ENCODE assay signal across 8 cellular contexts in the genomic region with DNA sequence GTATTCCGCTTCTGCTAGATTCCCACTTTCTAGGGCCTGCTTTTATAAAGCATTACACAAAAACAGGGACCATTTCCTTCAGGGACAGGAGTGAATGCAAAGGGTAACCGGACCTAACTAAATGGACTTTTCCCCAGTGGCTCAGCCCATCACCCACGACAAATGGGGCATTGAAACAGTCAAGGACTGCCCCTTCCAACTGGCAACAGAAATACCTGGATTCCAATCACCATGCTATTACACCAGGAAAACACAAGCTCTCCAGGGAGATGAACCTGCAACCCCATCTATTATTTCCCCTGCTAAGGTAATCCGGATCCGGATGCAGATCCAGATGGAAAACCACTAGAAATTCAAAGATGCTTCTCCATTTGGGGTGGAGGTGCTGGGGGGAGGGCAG. TPM values are rescaled to one million over a fixed set of nuclear protein-coding genes. Genes with fewer than 3 reads are reported as not detected.
DNase-seq lines count a peak whose midpoint lies in the region; ATAC-seq and TF ChIP-seq lines count a peak whose summit lies in the region.

No MANE protein-coding gene starts in this region.

- H3K4me2 ChIP-seq in DND-41 (ENCODE audit: insufficient read depth, low read length): peak overlapping the region; percentile 87

- ATAC-seq in DND-41 (ENCODE audit: insufficient read depth, low read depth): no peak

- H3K27ac ChIP-seq in DND-41 (ENCODE audit: low read length) (peak overlapping the region; percentile 92), thyroid gland (peak overlapping the region in 1 of 3 donors; percentile 80)

- TF ChIP-seq CTCF in DND-41 (IDR thresholded peaks at IDR 0.05; ENCODE audit: borderline replicate concordance, extremely low read depth, low read length, poor library complexity, severe bottlenecking) (no peak), thyroid gland (IDR thresholded peaks at IDR 0.05) (no peak)

- H3K36me3 ChIP-seq in DND-41 (ENCODE audit: insufficient read depth, low read length) (peaks cover 43% of the 10 kb centered on the region), MG63 (peaks cover 33% of the 10 kb centered on the region), neuron (ENCODE audit: insufficient read depth, low read length) (peaks cover 4% of the 10 kb centered on the region), thyroid gland (no peaks in the 10 kb centered on the region)

- H3K79me2 ChIP-seq in DND-41 (ENCODE audit: insufficient read depth, low read length): peaks cover 95% of the 10 kb centered on the region

- peaks cover 7% of the 10 kb centered on the region; the same call in 1 of the 2 replicates for H4K20me1 ChIP-seq in DND-41 (ENCODE audit: insufficient read depth, low read length)

- TF ChIP-seq POLR2A in thyroid gland (IDR thresholded peaks at IDR 0.05): no peak

- peak overlapping the region; percentile 72 for H3K9ac ChIP-seq in DND-41 (ENCODE audit: low read depth, low read length)

- intact Hi-C loops in thyroid gland (cut with DNase I): no loop called here

- H2AFZ ChIP-seq in DND-41 (ENCODE audit: low read depth, low read length) (peak overlapping the region; percentile 77), neuron (ENCODE audit: low read depth, low read length) (peak overlapping the region; percentile 60)

- H3K4me1 ChIP-seq in DND-41 (ENCODE audit: insufficient read depth, low read length) (peaks cover 75% of the 10 kb centered on the region), neuron (ENCODE audit: insufficient read depth, low read length) (peaks cover 33% of the 10 kb centered on the region), thyroid gland (peaks cover 11 to 23% of the 10 kb centered on the region in 2 donors)

- no peak for DNase-seq in DND-41
- no peak for DNase-seq in MG63
- DNase-seq in dermis blood vessel endothelial cell: peak; percentile 35
- no peak for DNase-seq in superior temporal gyrus (ENCODE audit: extremely low spot score)
- no peak for DNase-seq in NK-92 (lab: John Stamatoyannopoulos, UW; ENCODE audit: unreplicated experiment)
- DNase-seq in anterior cingulate cortex (lab: John Stamatoyannopoulos, UW): no peak
- DNase-seq in thyroid gland: no peak

- H3K27me3 ChIP-seq in DND-41 (ENCODE audit: insufficient read depth, low read length, poor library complexity) (no peaks in the 10 kb centered on the region), MG63 (no peaks in the 10 kb centered on the region), neuron (ENCODE audit: insufficient read depth, low read length) (no peaks in the 10 kb centered on the region), thyroid gland (no peaks in the 10 kb centered on the region)

- 27 to 29% methylated on average over 5 of the region's 5 CpGs for WGBS in thyroid gland, 2 donors

- H3K4me3 ChIP-seq in DND-41 (ENCODE audit: low read depth in 1 of 2, low read length in 2 of 2) (peak overlapping the region; percentile 87 to 91), MG63 (peak overlapping the region; percentile 99), neuron (ENCODE audit: low read length) (peak overlapping the region; percentile 83), thyroid gland (replicated peaks in 1 of 3) (peak overlapping the region in 1 of 3 donors; percentile 93)

- H3K9me3 ChIP-seq in DND-41 (ENCODE audit: insufficient read depth, low read length, severe bottlenecking): no peaks in the 10 kb centered on the region
- no peaks in the 10 kb centered on the region for H3K9me3 ChIP-seq in MG63
- H3K9me3 ChIP-seq in neuron (ENCODE audit: low read length): no peaks in the 10 kb centered on the region
- H3K9me3 ChIP-seq in thyroid gland: no peaks in the 10 kb centered on the region

RNA-seq across cellular contexts. Expression of gene MPHOSPH9, which starts 1.0 kb away (rescaled TPM):
- 16.0 and 20.7 TPM in 2 replicates for total RNA-seq in MG63 (2014; rRNA removed; shearing (Covaris generic); ENCODE audit: low replicate concordance)
- 43.2 and 63.0 TPM in 2 replicates for total RNA-seq in dermis blood vessel endothelial cell
- 10 to 100 TPM; 21.6 to 53.6 (median 39.1) TPM for total RNA-seq in thyroid gland

RNA-seq across cellular contexts. Expression of gene MTRFR, which starts 1.3 kb away (rescaled TPM):
- 17.6 and 27.1 TPM in 2 replicates for total RNA-seq in MG63 (2014; rRNA removed; shearing (Covaris generic); ENCODE audit: low replicate concordance)
- total RNA-seq in dermis blood vessel endothelial cell (7.4 and 10.2 TPM in 2 replicates), thyroid gland (10 to 100 TPM; 14.4 to 17.9 (median 16.2) TPM)

RNA-seq across cellular contexts. Expression of gene CDK2AP1, which starts 39.7 kb away (rescaled TPM):
- total RNA-seq in MG63 (2014; rRNA removed; shearing (Covaris generic); ENCODE audit: low replicate concordance): 145 and 192 TPM in 2 replicates
- total RNA-seq in dermis blood vessel endothelial cell (286 and 322 TPM in 2 replicates), thyroid gland (10 to 100 TPM; 53.0 to 94.5 (median 68.5) TPM)
